Comparison of ENCODE assay signal across 24 cellular contexts in the genomic region with DNA sequence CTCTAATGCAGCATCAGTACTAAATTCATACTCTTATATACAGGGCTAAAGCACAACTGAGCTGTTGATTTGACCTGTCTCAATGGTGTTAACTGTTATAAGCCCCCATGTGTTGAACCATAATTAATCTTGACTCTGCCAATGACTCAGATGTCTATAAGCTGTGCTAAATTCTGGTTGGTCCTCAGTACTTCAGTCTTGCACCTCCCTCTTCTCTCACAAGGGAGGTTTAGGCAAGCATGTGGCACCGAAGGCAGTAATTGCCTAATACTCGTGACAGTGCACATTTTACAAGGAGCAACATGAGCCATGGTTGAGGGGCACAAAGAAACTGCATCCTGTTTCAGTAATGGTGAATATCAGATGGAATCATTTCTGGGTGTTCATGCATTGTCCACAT.
"Had no signal": no experiment of that assay in that cellular context is flagged by ENCODE, and none has a peak within 500 bp of the region (broad histone marks: within the 10 kb centered on the region; RNA-seq: fewer than 3 reads in every experiment).

No MANE protein-coding gene starts in this region.

- ATAC-seq: activated CD4-positive, CD25-positive, alpha-beta regulatory T cell treated with anti-CD3 and anti-CD28 coated beads, Interleukin-2, amount 50 U/mL, for 24 hours; activated T-cell treated with anti-CD3 and anti-CD28 coated beads, Interleukin-2, amount 50 U/mL, for 4 hours; left cardiac atrium; naive thymus-derived CD4-positive, alpha-beta T cell; right lobe of liver; stimulated activated naive CD8-positive, alpha-beta T cell treated with anti-CD3 and anti-CD28 coated beads, Interleukin-15, amount 100 ng/mL, for 72 hours had no signal

- H3K27me3 Mint-ChIP-seq: activated naive CD4-positive, alpha-beta T cell treated with anti-CD3 and anti-CD28 coated beads, Interleukin-2, amount 10 ng/mL, durations not matched to agents 7 days and 5 days; dendritic cell treated with granulocyte-macrophage colony-stimulating factor and Interleukin-4, amounts not matched to agents 40 ng/mL and 50 ng/mL, for 4 days; stimulated activated naive CD8-positive, alpha-beta T cell treated with anti-CD3 and anti-CD28 coated beads, Interleukin-15, amount 100 ng/mL, for 72 hours had no signal

- H3K27me3 ChIP-seq: ascending aorta, esophagus muscularis mucosa, neural progenitor cell, right lobe of liver, uterus had no signal

- H3K36me3 Mint-ChIP-seq: activated naive CD4-positive, alpha-beta T cell treated with anti-CD3 and anti-CD28 coated beads, Interleukin-2, amount 10 ng/mL, durations not matched to agents 7 days and 5 days; naive thymus-derived CD4-positive, alpha-beta T cell had no signal

- FAIRE-seq: bronchial epithelial cell, endothelial cell of umbilical vein had no signal

- H2AFZ ChIP-seq: neural progenitor cell had no signal

- H3K27ac ChIP-seq: ascending aorta, esophagus muscularis mucosa, neural progenitor cell, prostate gland, right lobe of liver, suprapubic skin, transverse colon, uterus had no signal

- H3K4me3 ChIP-seq: ascending aorta, esophagus muscularis mucosa, neural progenitor cell, prostate gland, right lobe of liver, smooth muscle cell, suprapubic skin, transverse colon, uterus had no signal

- H3K36me3 ChIP-seq: esophagus muscularis mucosa, neural progenitor cell, prostate gland, right lobe of liver, suprapubic skin, transverse colon, uterus had no signal

- H3K27ac Mint-ChIP-seq: activated naive CD4-positive, alpha-beta T cell treated with anti-CD3 and anti-CD28 coated beads, Interleukin-2, amount 10 ng/mL, durations not matched to agents 7 days and 5 days; dendritic cell treated with granulocyte-macrophage colony-stimulating factor and Interleukin-4, amounts not matched to agents 40 ng/mL and 50 ng/mL, for 4 days; naive thymus-derived CD4-positive, alpha-beta T cell; neural progenitor cell; stimulated activated naive CD8-positive, alpha-beta T cell treated with anti-CD3 and anti-CD28 coated beads, Interleukin-15, amount 100 ng/mL, for 72 hours had no signal

- H3K9ac ChIP-seq: neural progenitor cell had no signal

- H3K4me2 ChIP-seq: neural progenitor cell, smooth muscle cell had no signal

- H3K4me3 Mint-ChIP-seq: activated naive CD4-positive, alpha-beta T cell treated with anti-CD3 and anti-CD28 coated beads, Interleukin-2, amount 10 ng/mL, durations not matched to agents 7 days and 5 days; activated T-cell treated with anti-CD3 and anti-CD28 coated beads, Interleukin-2, amount 50 U/mL, for 4 hours; dendritic cell treated with granulocyte-macrophage colony-stimulating factor and Interleukin-4, amounts not matched to agents 40 ng/mL and 50 ng/mL, for 4 days; naive thymus-derived CD4-positive, alpha-beta T cell; neural progenitor cell; stimulated activated naive CD8-positive, alpha-beta T cell treated with anti-CD3 and anti-CD28 coated beads, Interleukin-15, amount 100 ng/mL, for 72 hours had no signal

- DNase-seq: activated CD4-positive, alpha-beta T cell treated with anti-CD3 and anti-CD28 coated beads, Interleukin-2, amount 50 U/mL, for 1 hour; activated CD8-positive, alpha-beta memory T cell treated with anti-CD3 and anti-CD28 coated beads, Interleukin-2, amount 50 U/mL, for 4 hours; activated effector memory CD4-positive, alpha-beta T cell treated with Interleukin-2 at 50 U/mL for 16 hours; activated naive CD4-positive, alpha-beta T cell treated with anti-CD3 and anti-CD28 coated beads, Interleukin-2, amount 10 ng/mL, durations not matched to agents 7 days and 5 days; activated T-cell treated with anti-CD3 and anti-CD28 coated beads, Interleukin-2, amount 50 U/mL, for 4 hours; effector memory CD4-positive, alpha-beta T cell; left cardiac atrium; mesendoderm; naive thymus-derived CD4-positive, alpha-beta T cell; right lobe of liver; stimulated activated CD4-positive, alpha-beta T cell treated with anti-CD3 and anti-CD28 coated beads, Interleukin-4, amount 100 ng/mL, for 1 hour; stimulated activated naive CD8-positive, alpha-beta T cell treated with anti-CD3 and anti-CD28 coated beads, Interleukin-15, amount 100 ng/mL, for 72 hours; transverse colon; uterus had no signal

- H3K4me1 ChIP-seq: ascending aorta, esophagus muscularis mucosa, prostate gland, right lobe of liver, suprapubic skin, transverse colon, uterus had no signal

- H3K9me3 ChIP-seq: ascending aorta, esophagus muscularis mucosa, prostate gland, right lobe of liver, suprapubic skin, transverse colon, uterus had no signal

- H3K9me3 Mint-ChIP-seq: activated naive CD4-positive, alpha-beta T cell treated with anti-CD3 and anti-CD28 coated beads, Interleukin-2, amount 10 ng/mL, durations not matched to agents 7 days and 5 days; activated T-cell treated with anti-CD3 and anti-CD28 coated beads, Interleukin-2, amount 50 U/mL, for 4 hours; dendritic cell treated with granulocyte-macrophage colony-stimulating factor and Interleukin-4, amounts not matched to agents 40 ng/mL and 50 ng/mL, for 4 days; stimulated activated naive CD8-positive, alpha-beta T cell treated with anti-CD3 and anti-CD28 coated beads, Interleukin-15, amount 100 ng/mL, for 72 hours had no signal

- H3K4me1 Mint-ChIP-seq: activated naive CD4-positive, alpha-beta T cell treated with anti-CD3 and anti-CD28 coated beads, Interleukin-2, amount 10 ng/mL, durations not matched to agents 7 days and 5 days; naive thymus-derived CD4-positive, alpha-beta T cell; stimulated activated naive CD8-positive, alpha-beta T cell treated with anti-CD3 and anti-CD28 coated beads, Interleukin-15, amount 100 ng/mL, for 72 hours had no signal
